In genomic region chr9:127979333-127980055, GRCh38 we compare ENCODE assay signal across 1 cellular context.
TF ChIP-seq lines count a peak whose summit lies in the region.

No MANE protein-coding gene starts in this region.

TF ChIP-seq in WTC11, 78 proteins besides CTCF, POLR2A, EP300 and RAD21 (continued from another document):
- TF ChIP-seq ARID4B (CRISPR knock-in tag; IDR thresholded peaks at IDR 0.05; ENCODE audit: borderline replicate concordance) (no peak), FOXP1 (CRISPR knock-in tag; IDR thresholded peaks at IDR 0.05; ENCODE audit: borderline replicate concordance) (peak; percentile 53), RORB (CRISPR knock-in tag; IDR thresholded peaks at IDR 0.05) (no peak), KAT7 (CRISPR knock-in tag; IDR thresholded peaks at IDR 0.05; ENCODE audit: borderline replicate concordance) (no peak; the same call in 1 of the 2 replicates), ZNF396 (CRISPR knock-in tag; IDR thresholded peaks at IDR 0.05; ENCODE audit: borderline replicate concordance) (no peak), SMAD3 (CRISPR knock-in tag; IDR thresholded peaks at IDR 0.05; ENCODE audit: borderline replicate concordance) (no peak), MAX (CRISPR knock-in tag; IDR thresholded peaks at IDR 0.05) (peak; percentile 62; the same call in 1 of the 2 replicates), ZNF425 (CRISPR knock-in tag; conservative IDR thresholded peaks at IDR 0.05) (no peak), NR3C1 (CRISPR knock-in tag; conservative IDR thresholded peaks at IDR 0.05; ENCODE audit: low read depth) (no peak), FOXK1 (CRISPR knock-in tag; IDR thresholded peaks at IDR 0.05) (no peak), ZNF671 (CRISPR knock-in tag; IDR thresholded peaks at IDR 0.05) (no peak), ETV6 (CRISPR knock-in tag; IDR thresholded peaks at IDR 0.05) (no peak), PRRX2 (CRISPR knock-in tag; IDR thresholded peaks at IDR 0.05) (no peak), SP1 (CRISPR knock-in tag; conservative IDR thresholded peaks at IDR 0.05) (no peak), IRF2 (CRISPR knock-in tag; IDR thresholded peaks at IDR 0.05; ENCODE audit: borderline replicate concordance, low read depth) (no peak), STAT6 (CRISPR knock-in tag; conservative IDR thresholded peaks at IDR 0.05; ENCODE audit: low read depth) (no peak), ERG (CRISPR knock-in tag; IDR thresholded peaks at IDR 0.05) (no peak), MXD4 (CRISPR knock-in tag; IDR thresholded peaks at IDR 0.05; ENCODE audit: borderline replicate concordance) (no peak), AFF4 (CRISPR knock-in tag; IDR thresholded peaks at IDR 0.05; ENCODE audit: borderline replicate concordance) (no peak), FOXP4 (CRISPR knock-in tag; IDR thresholded peaks at IDR 0.05) (0 out of 2 replicates have a peak, but pooled peaks have one; percentile 6), NFYB (CRISPR knock-in tag; conservative IDR thresholded peaks at IDR 0.05; ENCODE audit: low read depth) (no peak), ZNF281 (CRISPR knock-in tag; IDR thresholded peaks at IDR 0.05) (no peak), ZNF219 (CRISPR knock-in tag; IDR thresholded peaks at IDR 0.05; ENCODE audit: borderline replicate concordance) (peak; percentile 41; the same call in 1 of the 2 replicates)
